Comparison of ENCODE assay signal across 14 cellular contexts in genomic region chr1:38962560-38962959, GRCh38. TPM values are rescaled to one million over a fixed set of nuclear protein-coding genes. Genes with fewer than 3 reads are reported as not detected.
A peak's percentile ranks its signal among the peaks of the same experiment; 100 is the strongest.
DNase-seq lines count a peak whose midpoint lies in the region; ATAC-seq, FAIRE-seq and TF ChIP-seq lines count a peak whose summit lies in the region.
"Had no signal": no experiment of that assay in that cellular context is flagged by ENCODE, and none has a peak within 500 bp of the region (broad histone marks: within the 10 kb centered on the region; RNA-seq: fewer than 3 reads in every experiment).

No MANE protein-coding gene starts in this region.

- TF ChIP-seq EP300 in HepG2 (IDR thresholded peaks at IDR 0.05; ENCODE audit: low read depth in 2 of 2, low read length in 2 of 2) (no peak), HepG2 (CRISPR knock-in tag; IDR thresholded peaks at IDR 0.05; ENCODE audit: borderline replicate concordance) (no peak)

- H3K27me3 Mint-ChIP-seq in astrocyte (ENCODE audit: low read depth, unreplicated experiment) = no peaks in the 10 kb centered on the region

- H4K20me1 ChIP-seq in astrocyte (ENCODE audit: insufficient read depth, low read length) (no peaks in the 10 kb centered on the region), HepG2 (ENCODE audit: insufficient read depth, low read length) (no peaks in the 10 kb centered on the region)

- ATAC-seq in HepG2 (no peak; the same call in 2 of the 3 replicates), GM18870 (IDR thresholded peaks at IDR 0.05; ENCODE audit: unreplicated experiment) (no peak), heart right ventricle (no peak)
- ATAC-seq: left colon had no signal

- H3K4me2 ChIP-seq in astrocyte (ENCODE audit: low read length) (peak overlapping the region; percentile 42), HepG2 (ENCODE audit: low read depth, low read length) (peak overlapping the region; percentile 44)

- H3K79me2 ChIP-seq in astrocyte (ENCODE audit: insufficient read depth, low read length) (no peaks in the 10 kb centered on the region), HepG2 (ENCODE audit: insufficient read depth, low read length) (no peaks in the 10 kb centered on the region)

- peaks cover 17% of the 10 kb centered on the region for H3K4me1 Mint-ChIP-seq in astrocyte (ENCODE audit: low read depth, unreplicated experiment)
- H3K4me1 Mint-ChIP-seq: brain, endodermal cell had no signal

- H3K4me3 ChIP-seq in astrocyte (ENCODE audit: insufficient read depth, low read depth, low read length) (no peak overlapping the region), HepG2 (replicated peaks in 1 of 3; ENCODE audit: insufficient read depth in 1 of 3, low read depth in 2 of 3, low read length in 3 of 3) (no peak overlapping the region), heart right ventricle (no peak overlapping the region), adrenal gland (no peak overlapping the region)

- H3K9ac ChIP-seq in astrocyte (ENCODE audit: low read length) (no peak overlapping the region), HepG2 (ENCODE audit: insufficient read depth, low read depth, low read length) (no peak overlapping the region)

- BruUV-seq in HepG2 (replicated peaks; lab: Mats Ljungman, UMichigan) = no TSS peak

- no peak overlapping the region for H3K27ac ChIP-seq in astrocyte (ENCODE audit: low read depth, low read length)
- H3K27ac ChIP-seq in HepG2 (ENCODE audit: extremely low read length, insufficient read depth, low read length) = peak overlapping the region; percentile 48
- H3K27ac ChIP-seq in heart right ventricle = no peak overlapping the region
- no peak overlapping the region for H3K27ac ChIP-seq in adrenal gland

- TF ChIP-seq CTCF in astrocyte (IDR thresholded peaks at IDR 0.05; ENCODE audit: insufficient read depth, low read depth, low read length) (no peak), HepG2 (CRISPR knock-in tag; IDR thresholded peaks at IDR 0.05) (no peak), heart right ventricle (IDR thresholded peaks at IDR 0.05) (no peak), adrenal gland (IDR thresholded peaks at IDR 0.05) (no peak)

- POLR2A ChIA-PET in HepG2 (lab: Yijun Ruan, JAX) = no interaction called here

- H3K9me3 Mint-ChIP-seq in astrocyte (ENCODE audit: unreplicated experiment) = no peaks in the 10 kb centered on the region
- H3K9me3 Mint-ChIP-seq: brain, endodermal cell had no signal

- no peaks in the 10 kb centered on the region for H3K27me3 ChIP-seq in astrocyte (ENCODE audit: insufficient read depth, low read length)
- H3K27me3 ChIP-seq in HepG2 (ENCODE audit: control insufficient read depth in 1 of 2, insufficient read depth in 2 of 2, low read length in 2 of 2) = no peaks in the 10 kb centered on the region
- no peaks in the 10 kb centered on the region for H3K27me3 ChIP-seq in heart right ventricle
- no peaks in the 10 kb centered on the region for H3K27me3 ChIP-seq in adrenal gland

- peak; percentile 24 for DNase-seq in GM03348 (ENCODE audit: low spot score)
- DNase-seq in KBM-7 = peak; percentile 29
- DNase-seq in astrocyte (ENCODE audit: low read depth) = no peak
- peak; percentile 26 for DNase-seq in HepG2 (ENCODE audit: low spot score)
- no peak for DNase-seq in iPS-NIHi11 (ENCODE audit: low spot score)
- DNase-seq in heart right ventricle = no peak
- DNase-seq in adrenal gland = no peak
- DNase-seq: endodermal cell; left colon; NCI-H1417; NCI-H345; stimulated activated CD4-positive, alpha-beta T cell treated with anti-CD3 and anti-CD28 coated beads, Interleukin-15, amount 100 ng/mL, for 24 hours had no signal

- WGBS in HepG2 (ENCODE audit: low lambda C conversion rate) = 43% methylated on average over 7 of the region's 7 CpGs
- WGBS in heart right ventricle, 2 donors = 87 to 88% methylated on average over 7 of the region's 7 CpGs
- WGBS in adrenal gland, 4 donors = 75 to 85% (median 78%) methylated on average over 7 of the region's 7 CpGs

- intact Hi-C loops in HepG2 (cut with micrococcal nuclease; ENCODE audit: unreplicated experiment) = no loop called here
- intact Hi-C loops in heart right ventricle (cut with DNase I) = no loop called here
- intact Hi-C loops in adrenal gland (cut with DNase I) = no loop called here

- no peak overlapping the region for H2AFZ ChIP-seq in astrocyte (ENCODE audit: low read depth, low read length)
- peak overlapping the region; percentile 8 for H2AFZ ChIP-seq in HepG2 (ENCODE audit: low read length)

- H3K4me1 ChIP-seq in astrocyte (ENCODE audit: insufficient read depth, low read length) = peaks cover 16% of the 10 kb centered on the region
- peaks cover 57% of the 10 kb centered on the region for H3K4me1 ChIP-seq in HepG2 (ENCODE audit: insufficient read depth, low read length)
- peaks cover 0 to 8% (median 0%) of the 10 kb centered on the region in 9 donors for H3K4me1 ChIP-seq in heart right ventricle
- H3K4me1 ChIP-seq in adrenal gland (replicated peaks in 1 of 2) = no peaks in the 10 kb centered on the region

- H3K36me3 Mint-ChIP-seq in astrocyte (ENCODE audit: low read depth, unreplicated experiment) = no peaks in the 10 kb centered on the region
- H3K36me3 Mint-ChIP-seq: brain had no signal

- H3K27ac Mint-ChIP-seq in astrocyte (ENCODE audit: unreplicated experiment) = no peak overlapping the region
- H3K27ac Mint-ChIP-seq: brain, endodermal cell had no signal

- no peak overlapping the region for H3K4me3 Mint-ChIP-seq in astrocyte (ENCODE audit: unreplicated experiment)
- H3K4me3 Mint-ChIP-seq: brain, endodermal cell had no signal

- no peaks in the 10 kb centered on the region for H3K36me3 ChIP-seq in astrocyte (ENCODE audit: insufficient read depth, low read length)
- H3K36me3 ChIP-seq in HepG2 (replicated peaks in 1 of 2; ENCODE audit: control insufficient read depth in 1 of 2, insufficient read depth in 2 of 2, low read length in 2 of 2) = no peaks in the 10 kb centered on the region
- no peaks in the 10 kb centered on the region for H3K36me3 ChIP-seq in heart right ventricle
- H3K36me3 ChIP-seq in adrenal gland (replicated peaks in 1 of 2) = no peaks in the 10 kb centered on the region

- FAIRE-seq in astrocyte (lab: Jason Lieb, UNC) = no peak
- peak; percentile 72 for FAIRE-seq in HepG2 (lab: Jason Lieb, UNC)

- no peak for TF ChIP-seq RAD21 in HepG2 (CRISPR knock-in tag; IDR thresholded peaks at IDR 0.05)

- TF ChIP-seq POLR2A in HepG2 (IDR thresholded peaks at IDR 0.05; ENCODE audit: insufficient read depth in 1 of 2, low read depth in 2 of 2, low read length in 2 of 2) (no peak), adrenal gland (IDR thresholded peaks at IDR 0.05) (no peak)

- CTCF ChIA-PET in HepG2 (lab: Yijun Ruan, JAX; ENCODE audit: low intra/inter-chr PET ratio, low total read pairs) = no interaction called here

- in situ Hi-C loops in KBM-7 (cut with MboI; ENCODE audit: low pct_unique_long_range_greater_than_20kb, low sequenced_read_pairs) = no loop called here
- in situ Hi-C loops in HepG2 (cut with HindIII; ENCODE audit: extremely low pct_ligation_motif_present, low pct_unique_long_range_greater_than_20kb) = no loop called here

- no peaks in the 10 kb centered on the region for H3K9me3 ChIP-seq in astrocyte (ENCODE audit: insufficient read depth, low read depth, low read length)
- H3K9me3 ChIP-seq in HepG2 (ENCODE audit: low read length) = no peaks in the 10 kb centered on the region
- H3K9me3 ChIP-seq in heart right ventricle = no peaks in the 10 kb centered on the region
- no peaks in the 10 kb centered on the region for H3K9me3 ChIP-seq in adrenal gland (replicated peaks in 1 of 3)

RNA-seq across cellular contexts. Expression of gene RHBDL2, which starts 20.9 kb away (rescaled TPM):
- not detected in 2 replicates for total RNA-seq in astrocyte
- 3.4 and 5.4 TPM in 2 replicates for total RNA-seq in HepG2 (2016; rRNA removed; fragmentation: Illumina TruSeq; extraction: Trizol)
- 1.3 and 2.6 TPM in 2 replicates for total RNA-seq in HepG2 (2016; cell fraction: cytosol; rRNA removed; fragmentation: Illumina TruSeq; extraction: Trizol; ENCODE audit: low read depth)
- 4.7 and 6.2 TPM in 2 replicates for total RNA-seq in HepG2 (2016; cell fraction: insoluble cytoplasmic fraction; rRNA removed; fragmentation: Illumina TruSeq; extraction: Trizol)
- total RNA-seq in HepG2 (2016; cell fraction: membrane; rRNA removed; fragmentation: Illumina TruSeq; extraction: Trizol) = 2.2 and 3.0 TPM in 2 replicates
- total RNA-seq in HepG2 (2016; cell fraction: nucleus; rRNA removed; fragmentation: Illumina TruSeq; extraction: Trizol) = 5.1 TPM in 2 replicates
- 1.6 and 3.3 TPM in 2 replicates for polyA plus RNA-seq in HepG2 (2011; rRNA removed)
- polyA plus RNA-seq in HepG2 (2011; cell fraction: cytosol; rRNA removed) = 2.0 and 2.4 TPM in 2 replicates
- polyA plus RNA-seq in HepG2 (2011; cell fraction: nucleus; rRNA removed) = 0.93 and 1.8 TPM in 2 replicates
- 3.0 and 9.6 TPM in 2 replicates for polyA plus RNA-seq in HepG2 (2012)
- 1.1 and 1.2 TPM in 2 replicates for polyA plus RNA-seq in HepG2 (2016; cell fraction: cytosol; fragmentation: Illumina TruSeq; extraction: Trizol; ENCODE audit: low read depth)
- polyA plus RNA-seq in HepG2 (2016; cell fraction: insoluble cytoplasmic fraction; fragmentation: Illumina TruSeq; extraction: Trizol; ENCODE audit: low read depth) = 2.6 and 4.0 TPM in 2 replicates
- 1.4 and 2.6 TPM in 2 replicates for polyA plus RNA-seq in HepG2 (2016; cell fraction: membrane; fragmentation: Illumina TruSeq; extraction: Trizol; ENCODE audit: low read depth)
- polyA plus RNA-seq in HepG2 (2016; cell fraction: nucleus; fragmentation: Illumina TruSeq; extraction: Trizol; ENCODE audit: insufficient read depth, low read depth) = 4.2 and 5.7 TPM in 2 replicates
- polyA minus RNA-seq in HepG2 (2011; rRNA and poly(A)+ RNA removed; ENCODE audit: low replicate concordance) = 0.96 and 1.6 TPM in 2 replicates
- polyA minus RNA-seq in HepG2 (2011; cell fraction: cytosol; rRNA and poly(A)+ RNA removed) = 0.62 and 1.4 TPM in 2 replicates
- 1.9 and 2.2 TPM in 2 replicates for polyA minus RNA-seq in HepG2 (2011; cell fraction: nucleus; rRNA and poly(A)+ RNA removed)
- under 1 TPM in 2 of 10 donors, not detected in 8; 0.11 to 0.37 TPM for total RNA-seq in heart right ventricle
- under 1 TPM; 0.30 to 0.51 TPM for polyA plus RNA-seq in heart right ventricle
- under 1 TPM in 3 of 8 donors, not detected in 5; 0.11 to 0.69 (median 0.61) TPM for total RNA-seq in adrenal gland
- polyA plus RNA-seq in adrenal gland = under 1 TPM; 0.07 to 0.35 (median 0.24) TPM
- total RNA-seq: endodermal cell had no signal

RNA-seq across cellular contexts. Expression of gene AKIRIN1, which starts 28.5 kb away (rescaled TPM):
- total RNA-seq in astrocyte = 152 and 156 TPM in 2 replicates
- 123 and 154 TPM in 2 replicates for total RNA-seq in HepG2 (2016; rRNA removed; fragmentation: Illumina TruSeq; extraction: Trizol)
- 24.4 and 26.4 TPM in 2 replicates for total RNA-seq in HepG2 (2016; cell fraction: cytosol; rRNA removed; fragmentation: Illumina TruSeq; extraction: Trizol; ENCODE audit: low read depth)
- 126 and 150 TPM in 2 replicates for total RNA-seq in HepG2 (2016; cell fraction: insoluble cytoplasmic fraction; rRNA removed; fragmentation: Illumina TruSeq; extraction: Trizol)
- total RNA-seq in HepG2 (2016; cell fraction: membrane; rRNA removed; fragmentation: Illumina TruSeq; extraction: Trizol) = 114 and 115 TPM in 2 replicates
- total RNA-seq in HepG2 (2016; cell fraction: nucleus; rRNA removed; fragmentation: Illumina TruSeq; extraction: Trizol) = 46.8 and 56.0 TPM in 2 replicates
- polyA plus RNA-seq in HepG2 (2011; rRNA removed) = 96.9 and 157 TPM in 2 replicates
- 64.0 and 81.1 TPM in 2 replicates for polyA plus RNA-seq in HepG2 (2011; cell fraction: cytosol; rRNA removed)
- polyA plus RNA-seq in HepG2 (2011; cell fraction: nucleus; rRNA removed) = 22.4 and 29.1 TPM in 2 replicates
- 67.2 and 119 TPM in 2 replicates for polyA plus RNA-seq in HepG2 (2012)
- 23.9 and 25.7 TPM in 2 replicates for polyA plus RNA-seq in HepG2 (2016; cell fraction: cytosol; fragmentation: Illumina TruSeq; extraction: Trizol; ENCODE audit: low read depth)
- polyA plus RNA-seq in HepG2 (2016; cell fraction: insoluble cytoplasmic fraction; fragmentation: Illumina TruSeq; extraction: Trizol; ENCODE audit: low read depth) = 197 and 205 TPM in 2 replicates
- polyA plus RNA-seq in HepG2 (2016; cell fraction: membrane; fragmentation: Illumina TruSeq; extraction: Trizol; ENCODE audit: low read depth) = 80.1 and 84.0 TPM in 2 replicates
- 102 and 107 TPM in 2 replicates for polyA plus RNA-seq in HepG2 (2016; cell fraction: nucleus; fragmentation: Illumina TruSeq; extraction: Trizol; ENCODE audit: insufficient read depth, low read depth)
- polyA minus RNA-seq in HepG2 (2011; rRNA and poly(A)+ RNA removed; ENCODE audit: low replicate concordance) = 35.3 and 43.0 TPM in 2 replicates
- polyA minus RNA-seq in HepG2 (2011; cell fraction: cytosol; rRNA and poly(A)+ RNA removed) = 63.2 and 68.3 TPM in 2 replicates
- polyA minus RNA-seq in HepG2 (2011; cell fraction: nucleus; rRNA and poly(A)+ RNA removed) = 32.2 and 33.9 TPM in 2 replicates
- total RNA-seq in heart right ventricle = 10 to 100 TPM; 47.3 to 73.8 (median 58.8) TPM
- polyA plus RNA-seq in heart right ventricle = 10 to 100 TPM; 12.9 to 29.9 TPM
- total RNA-seq in adrenal gland = 10 to 100 TPM; 25.8 to 71.3 (median 40.7) TPM
- polyA plus RNA-seq in adrenal gland = 10 to 100 TPM in 2 of 3 donors, 1 to 10 TPM in 1; 9.1 to 56.0 (median 14.8) TPM

Comparison
In these comparisons a context has a peak if more than half of its experiments do, and no peak if none do; other contexts are left out.
1. DNase-seq: peak in GM03348 (single experiment), KBM-7 (single experiment) and HepG2 (single experiment); none in astrocyte (single experiment), iPS-NIHi11 (single experiment), heart right ventricle (0 of 2) and adrenal gland (0 of 7).